20 cellular contexts compared by ENCODE assay signal in the genomic region with DNA sequence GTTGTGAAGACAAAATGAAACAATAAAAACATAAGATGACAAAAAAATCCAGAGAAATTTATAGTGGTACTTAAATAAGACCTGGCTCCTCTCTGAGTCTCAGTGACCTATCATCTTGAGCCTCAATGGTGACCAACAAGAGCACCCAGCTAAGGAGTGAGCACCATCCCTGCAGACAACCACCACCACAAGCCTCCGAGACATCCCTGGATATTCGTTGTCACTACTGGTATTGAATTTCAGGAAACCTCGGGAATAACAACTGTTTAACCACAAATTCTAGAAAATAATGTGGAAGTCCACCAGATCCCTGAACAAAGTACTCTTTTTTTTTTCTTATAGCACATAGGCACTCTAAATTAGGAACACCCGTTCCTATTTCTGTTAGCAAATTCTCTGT. TPM values are rescaled to one million over a fixed set of nuclear protein-coding genes. Genes with fewer than 3 reads are reported as not detected.
"Had no signal": no experiment of that assay in that cellular context is flagged by ENCODE, and none has a peak within 500 bp of the region (broad histone marks: within the 10 kb centered on the region; RNA-seq: fewer than 3 reads in every experiment).

No MANE protein-coding gene starts in this region.

- ATAC-seq: activated CD4-positive, CD25-positive, alpha-beta regulatory T cell treated with anti-CD3 and anti-CD28 coated beads, Interleukin-2, amount 50 U/mL, for 24 hours; activated naive CD8-positive, alpha-beta T cell treated with anti-CD3 and anti-CD28 coated beads, Interleukin-2, amount 50 U/mL, for 24 hours; esophagus mucosa; natural killer cell; pancreas; stimulated activated naive CD8-positive, alpha-beta T cell treated with anti-CD3 and anti-CD28 coated beads, Interleukin-15, Interleukin-2, amounts not matched to agents 100 U/mL and 50 U/mL, for 24 hours had no signal

- H3K27ac ChIP-seq: coronary artery, neutrophil, pancreas, transverse colon had no signal

- H3K36me3 ChIP-seq: neutrophil, pancreas, transverse colon had no signal

- H3K9me3 ChIP-seq: neutrophil, pancreas, transverse colon had no signal

- H3K27me3 ChIP-seq: neutrophil, pancreas, transverse colon had no signal

- H3K4me1 ChIP-seq: pancreas had no signal

- DNase-seq: activated CD4-positive, alpha-beta T cell treated with anti-CD3 and anti-CD28 coated beads, Interleukin-2, amount 10 ng/mL, durations not matched to agents 7 days and 5 days; activated CD8-positive, alpha-beta memory T cell treated with anti-CD3 and anti-CD28 coated beads, Interleukin-2, amount 50 U/mL, for 48 hours; activated effector memory CD4-positive, alpha-beta T cell treated with Interleukin-2 at 50 U/mL for 16 hours; activated naive CD4-positive, alpha-beta T cell treated with anti-CD3 and anti-CD28 coated beads, Interleukin-2, amount 10 ng/mL, durations not matched to agents 7 days and 5 days; activated naive CD8-positive, alpha-beta T cell treated with anti-CD3 and anti-CD28 coated beads, Interleukin-2, amount 50 U/mL, for 24 hours; activated T-cell treated with anti-CD3 and anti-CD28 coated beads, Interleukin-2, amount 50 U/mL, for 48 hours; anterior cingulate cortex; hippocampal formation; mesendoderm; natural killer cell; pancreas; stimulated activated CD4-positive, alpha-beta T cell treated with anti-CD3 and anti-CD28 coated beads, Interleukin-12 subunit alpha, Interleukin-12 subunit beta, amount 100 ng/mL, for 4 hours; stimulated activated CD4-positive, alpha-beta T cell treated with anti-CD3 and anti-CD28 coated beads, Interleukin-1b, Interleukin-23, amount 100 ng/mL, for 48 hours; stimulated activated CD8-positive, alpha-beta memory T cell treated with anti-CD3 and anti-CD28 coated beads, Interleukin-4, amount 100 ng/mL, for 48 hours; stimulated activated naive CD8-positive, alpha-beta T cell treated with anti-CD3 and anti-CD28 coated beads, Interleukin-15, Interleukin-2, amounts not matched to agents 100 U/mL and 50 U/mL, for 24 hours; transverse colon had no signal

- H3K4me3 ChIP-seq: coronary artery, pancreas, transverse colon had no signal

RNA-seq across cellular contexts. Expression of a gene that starts 32.2 kb away (rescaled TPM):
- total RNA-seq: activated CD4-positive, alpha-beta T cell treated with anti-CD3 and anti-CD28 coated beads, Interleukin-2, amount 10 ng/mL, durations not matched to agents 7 days and 5 days; natural killer cell had no signal
